17 cellular contexts compared by ENCODE assay signal in the genomic region with DNA sequence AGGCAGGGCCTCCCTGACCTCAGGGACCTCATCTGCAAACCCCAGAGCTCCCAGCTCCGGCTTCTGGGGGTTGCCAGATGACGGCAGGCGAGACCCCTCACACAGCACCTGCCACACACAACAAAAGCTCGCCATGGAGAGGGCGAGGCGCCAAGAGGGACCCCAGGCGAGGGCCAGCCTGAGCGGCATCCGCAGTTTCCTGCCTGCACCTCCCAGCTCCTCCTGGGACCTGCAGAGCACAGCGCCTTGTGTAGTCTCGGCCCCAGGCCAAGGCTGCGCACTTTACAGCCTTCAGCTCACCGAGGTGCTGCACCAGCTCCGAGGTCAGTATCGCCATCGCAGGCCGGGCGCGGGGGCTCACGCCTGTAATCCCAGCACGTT.
DNase-seq lines count a peak whose midpoint lies in the region; ATAC-seq, FAIRE-seq and TF ChIP-seq lines count a peak whose summit lies in the region.
"Had no signal": no experiment of that assay in that cellular context is flagged by ENCODE, and none has a peak within 500 bp of the region (broad histone marks: within the 10 kb centered on the region; RNA-seq: fewer than 3 reads in every experiment).

No MANE protein-coding gene starts in this region.

- POLR2A ChIA-PET in H1 (lab: Charles Lee; ENCODE audit: partially characterized antibody), result interaction anchor here (1.4 kb wide), 1 partner anchor 196 kb away, joined by 4 read pairs; a partner anchor contains a TSS

- H3K27ac Mint-ChIP-seq in neural progenitor cell, result peak overlapping the region; percentile 57
- H3K27ac Mint-ChIP-seq: CD4-positive, CD25-positive, alpha-beta regulatory T cell; H9 had no signal

- H3K4me1 Mint-ChIP-seq in neural progenitor cell, result peaks cover 2% of the 10 kb centered on the region
- H3K4me1 Mint-ChIP-seq: CD4-positive, CD25-positive, alpha-beta regulatory T cell had no signal

- H4K8ac ChIP-seq in H1 (ENCODE audit: extremely low read depth, insufficient read depth, low read length), result peak overlapping the region; percentile 75; the same call in 1 of the 2 replicates

- intact Hi-C loops in cardiac septum (cut with DNase I), result no loop called here
- intact Hi-C loops in Right ventricle myocardium superior (cut with DNase I), result no loop called here
- intact Hi-C loops in upper lobe of right lung (cut with DNase I), result no loop called here

- H3K27ac ChIP-seq in H1 (ENCODE audit: low read depth, low read length), result no peak overlapping the region
- no peak overlapping the region for H3K27ac ChIP-seq in neural progenitor cell
- no peak overlapping the region for H3K27ac ChIP-seq in upper lobe of right lung
- H3K27ac ChIP-seq: BLaER1 treated with 17β-estradiol and CSF1 and Interleukin-3, amounts not matched to agents 10 nM and 100 nM; GM23248 had no signal

- H3K27me3 ChIP-seq in H1 (replicated peaks in 1 of 4; ENCODE audit: control insufficient read depth in 3 of 4, extremely low read depth in 1 of 4, insufficient read depth in 3 of 4, low read length in 3 of 4) (no peaks in the 10 kb centered on the region; a peak in 1 of 7 replicates), neural progenitor cell (no peaks in the 10 kb centered on the region), upper lobe of right lung (no peaks in the 10 kb centered on the region)
- H3K27me3 ChIP-seq: BLaER1 treated with 17β-estradiol and CSF1 and Interleukin-3, amounts not matched to agents 10 nM and 100 nM had no signal

- H3K4me2 ChIP-seq in H1 (ENCODE audit: insufficient read depth in 1 of 2, low read depth in 2 of 2, low read length in 2 of 2) (no peak overlapping the region), neural progenitor cell (no peak overlapping the region)
- H3K4me2 ChIP-seq: BLaER1 treated with 17β-estradiol and CSF1 and Interleukin-3, amounts not matched to agents 10 nM and 100 nM had no signal

- H4K91ac ChIP-seq in H1 (replicated peaks; ENCODE audit: insufficient read length, low read length), result no peak overlapping the region

- WGBS in H1 (ENCODE audit: extremely low coverage in 1 of 2, insufficient coverage in 1 of 2, insufficient read length in 1 of 2, insufficient replicate concordance in 2 of 2, low coverage in 1 of 2, low lambda C conversion rate in 2 of 2, missing lambda C conversion rate in 1 of 2), 2 experiments, result 92% methylated on average over 19 of the region's 21 CpGs; no CpG with 5 or more reads in 1 of the 2 experiments

- no peak for TF ChIP-seq POLR2A in H1 (IDR thresholded peaks at IDR 0.05; ENCODE audit: control extremely low read depth in 1 of 2, low read depth in 2 of 2, low read length in 2 of 2)

- H3K4me1 ChIP-seq in H1 (replicated peaks in 1 of 4; ENCODE audit: control insufficient read depth in 3 of 4, insufficient read depth in 4 of 4, low read length in 3 of 4), result no peaks in the 10 kb centered on the region; a peak in 2 of 7 replicates
- no peaks in the 10 kb centered on the region for H3K4me1 ChIP-seq in neural progenitor cell
- H3K4me1 ChIP-seq in upper lobe of right lung, result no peaks in the 10 kb centered on the region

- peaks cover 2% of the 10 kb centered on the region for H3K27me3 Mint-ChIP-seq in neural progenitor cell (ENCODE audit: insufficient read depth, low read depth)
- H3K27me3 Mint-ChIP-seq: CD4-positive, CD25-positive, alpha-beta regulatory T cell had no signal

- H3K36me3 ChIP-seq in H1 (ENCODE audit: control insufficient read depth in 2 of 4, insufficient read depth in 4 of 4, low read length in 3 of 4), result no peaks in the 10 kb centered on the region
- no peaks in the 10 kb centered on the region for H3K36me3 ChIP-seq in neural progenitor cell
- H3K36me3 ChIP-seq in upper lobe of right lung, result no peaks in the 10 kb centered on the region
- H3K36me3 ChIP-seq: BLaER1 treated with 17β-estradiol and CSF1 and Interleukin-3, amounts not matched to agents 10 nM and 100 nM had no signal

- H3K14ac ChIP-seq in H1 (ENCODE audit: insufficient read length), result no peak overlapping the region

- H3K9me3 Mint-ChIP-seq in neural progenitor cell, result peaks cover 5% of the 10 kb centered on the region

- TF ChIP-seq CTCF in H1 (IDR thresholded peaks at IDR 0.05; ENCODE audit: control extremely low read depth in 1 of 3, insufficient read depth in 1 of 3, low read depth in 1 of 3, low read length in 3 of 3) (no peak), neural progenitor cell (IDR thresholded peaks at IDR 0.05) (no peak), upper lobe of right lung (IDR thresholded peaks at IDR 0.05) (no peak)

- H4K20me1 ChIP-seq in H1 (replicated peaks in 1 of 2; ENCODE audit: control insufficient read depth in 1 of 2, insufficient read depth in 2 of 2, low read length in 2 of 2) (no peaks in the 10 kb centered on the region), neural progenitor cell (ENCODE audit: low read depth) (no peaks in the 10 kb centered on the region)
- H4K20me1 ChIP-seq: BLaER1 treated with 17β-estradiol and CSF1 and Interleukin-3, amounts not matched to agents 10 nM and 100 nM had no signal

- H3K18ac ChIP-seq in H1 (ENCODE audit: extremely low read depth, low read length), result no peak overlapping the region

- H2BK15ac ChIP-seq in H1 (ENCODE audit: low read length), result no peak overlapping the region

- TF ChIP-seq RAD21 in H1 (IDR thresholded peaks at IDR 0.05 in 1 of 2, conservative IDR thresholded peaks at IDR 0.05 in 1 of 2; ENCODE audit: low read depth in 2 of 2, low read length in 2 of 2), result no peak

- H3F3A ChIP-seq in neural progenitor cell (ENCODE audit: low read depth), result no peaks in the 10 kb centered on the region

- no peaks in the 10 kb centered on the region for H3K79me1 ChIP-seq in H1 (ENCODE audit: low read depth, low read length)

- H2BK5ac ChIP-seq in H1 (ENCODE audit: low read depth, low read length), result no peak overlapping the region

- H2AK5ac ChIP-seq in H1 (ENCODE audit: low read depth, low read length), result no peak overlapping the region

- no peak for TF ChIP-seq EP300 in H1 (IDR thresholded peaks at IDR 0.05; ENCODE audit: borderline replicate concordance in 1 of 2, low read depth in 2 of 2, low read length in 2 of 2)

- H3K9me3 ChIP-seq in H1 (ENCODE audit: insufficient read depth in 2 of 2, low read depth in 1 of 2, low read length in 1 of 2) (peaks cover 0 to 3% of the 10 kb centered on the region in 2 experiments; a peak in 1 of 4 replicates), neural progenitor cell (ENCODE audit: low read depth) (no peaks in the 10 kb centered on the region), upper lobe of right lung (no peaks in the 10 kb centered on the region)

- H2BK12ac ChIP-seq in H1 (ENCODE audit: low read depth, low read length), result no peak overlapping the region

- H3K36me3 Mint-ChIP-seq in neural progenitor cell, result no peaks in the 10 kb centered on the region
- H3K36me3 Mint-ChIP-seq: CD4-positive, CD25-positive, alpha-beta regulatory T cell had no signal

- no peak overlapping the region for H3K56ac ChIP-seq in H1 (replicated peaks; ENCODE audit: insufficient read length, low read depth, low read length)

- H4K5ac ChIP-seq in H1 (ENCODE audit: insufficient read length, low read depth, low read length), result no peak overlapping the region

- H2BK20ac ChIP-seq in H1 (ENCODE audit: low read length), result no peak overlapping the region

- CTCF ChIA-PET in H1 (lab: Charles Lee; ENCODE audit: partially characterized antibody), result interaction anchor here (0.8 to 1.3 kb wide), 3 partner anchors 10 to 66 kb away, joined by 3 to 4 read pairs (median 4); no protein-coding TSS in a partner anchor

- no peak overlapping the region for H3K4me3 ChIP-seq in H1 (ENCODE audit: extremely low read depth in 1 of 4, insufficient read depth in 2 of 4, low read depth in 3 of 4, low read length in 4 of 4)
- no peak overlapping the region for H3K4me3 ChIP-seq in neural progenitor cell
- H3K4me3 ChIP-seq in upper lobe of right lung, result no peak overlapping the region
- H3K4me3 ChIP-seq: BLaER1 treated with 17β-estradiol and CSF1 and Interleukin-3, amounts not matched to agents 10 nM and 100 nM; GM23248 had no signal

- peak; percentile 63 for DNase-seq in cardiac septum (ENCODE audit: low spot score)
- no peak for DNase-seq in Right ventricle myocardium superior
- DNase-seq in H1 (ENCODE audit: low read depth in 1 of 2, low spot score in 2 of 2), result no peak
- no peak for DNase-seq in neural progenitor cell (ENCODE audit: low spot score)
- DNase-seq in upper lobe of right lung, result peak; percentile 51
- no peak for DNase-seq in NCI-H1930 (lab: John Stamatoyannopoulos, UW)
- DNase-seq: 8988T; AML-193; CD4-positive, CD25-positive, alpha-beta regulatory T cell; DMS53; GF-D8; GM23248; H9 had no signal

- H3K79me2 ChIP-seq in H1 (ENCODE audit: control insufficient read depth in 1 of 2, insufficient read depth in 2 of 2, low read length in 2 of 2) (no peaks in the 10 kb centered on the region), neural progenitor cell (ENCODE audit: low read depth) (no peaks in the 10 kb centered on the region)

- H3K9ac ChIP-seq in H1 (replicated peaks in 1 of 4; ENCODE audit: extremely low read depth in 1 of 4, low read depth in 3 of 4, low read length in 3 of 4) (no peak overlapping the region), neural progenitor cell (no peak overlapping the region)
- H3K9ac ChIP-seq: BLaER1 treated with 17β-estradiol and CSF1 and Interleukin-3, amounts not matched to agents 10 nM and 100 nM; GM23248 had no signal

- no peak overlapping the region for H2BK120ac ChIP-seq in H1 (replicated peaks; ENCODE audit: low read depth, low read length)

- no peak overlapping the region for H3K4me3 Mint-ChIP-seq in neural progenitor cell
- H3K4me3 Mint-ChIP-seq: CD4-positive, CD25-positive, alpha-beta regulatory T cell; H9 had no signal

- H2AFZ ChIP-seq in H1 (ENCODE audit: low read length) (no peak overlapping the region), neural progenitor cell (replicated peaks) (no peak overlapping the region)
- H2AFZ ChIP-seq: GM23248 had no signal

- no peak for FAIRE-seq in H1 (lab: Jason Lieb, UNC)
- FAIRE-seq: GM19239 had no signal

- H3K4ac ChIP-seq in H1 (replicated peaks; ENCODE audit: insufficient read length, low read depth, low read length), result no peak overlapping the region

- H3K23ac ChIP-seq in H1 (ENCODE audit: insufficient read length), result no peak overlapping the region

- no peaks in the 10 kb centered on the region for H3K23me2 ChIP-seq in H1 (ENCODE audit: low read depth, low read length)

- ATAC-seq in Right ventricle myocardium superior (ENCODE audit: poor library complexity), result no peak
- no peak for ATAC-seq in upper lobe of right lung
- no peak for ATAC-seq in HG02763 (IDR thresholded peaks at IDR 0.05; ENCODE audit: unreplicated experiment)
- ATAC-seq in GM21367 (IDR thresholded peaks at IDR 0.05; ENCODE audit: unreplicated experiment), result no peak

TF ChIP-seq in H1, 55 proteins besides CTCF, POLR2A, EP300 and RAD21 (continues in another document):
- TF ChIP-seq HDAC2 (IDR thresholded peaks at IDR 0.05; ENCODE audit: borderline replicate concordance in 1 of 2, low read depth in 2 of 2, low read length in 2 of 2), result no peak
- TF ChIP-seq, protein P1, sequence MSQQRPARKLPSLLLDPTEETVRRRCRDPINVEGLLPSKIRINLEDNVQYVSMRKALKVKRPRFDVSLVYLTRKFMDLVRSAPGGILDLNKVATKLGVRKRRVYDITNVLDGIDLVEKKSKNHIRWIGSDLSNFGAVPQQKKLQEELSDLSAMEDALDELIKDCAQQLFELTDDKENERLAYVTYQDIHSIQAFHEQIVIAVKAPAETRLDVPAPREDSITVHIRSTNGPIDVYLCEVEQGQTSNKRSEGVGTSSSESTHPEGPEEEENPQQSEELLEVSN (IDR thresholded peaks at IDR 0.05), result no peak
- no peak for TF ChIP-seq SUZ12 (IDR thresholded peaks at IDR 0.05; ENCODE audit: low read length)

Comparison
In these comparisons a context has a peak if more than half of its experiments do, and no peak if none do; other contexts are left out.
1. DNase-seq: peak in cardiac septum (single experiment) and upper lobe of right lung (single experiment); none in Right ventricle myocardium superior (single experiment), H1 (0 of 2), neural progenitor cell (single experiment) and NCI-H1930 (0 of 2).